In genomic region chr1:103109291-103109920, GRCh38 we compare ENCODE assay signal across 14 cellular contexts. TPM values are rescaled to one million over a fixed set of nuclear protein-coding genes. Genes with fewer than 3 reads are reported as not detected.
DNase-seq lines count a peak whose midpoint lies in the region; ATAC-seq and TF ChIP-seq lines count a peak whose summit lies in the region.
"Had no signal": no experiment of that assay in that cellular context is flagged by ENCODE, and none has a peak within 500 bp of the region (broad histone marks: within the 10 kb centered on the region; RNA-seq: fewer than 3 reads in every experiment).

No MANE protein-coding gene starts in this region.

- no peak overlapping the region for H3K9ac ChIP-seq in skeletal muscle satellite cell (ENCODE audit: low read depth, low read length)

- H3K36me3 ChIP-seq in skeletal muscle satellite cell (ENCODE audit: insufficient read depth, low read length) (no peaks in the 10 kb centered on the region), WERI-Rb-1 (no peaks in the 10 kb centered on the region)
- H3K36me3 ChIP-seq: esophagus muscularis mucosa, suprapubic skin had no signal

- H3K9me3 ChIP-seq in skeletal muscle satellite cell (replicated peaks; ENCODE audit: low read length) = no peaks in the 10 kb centered on the region
- H3K9me3 ChIP-seq in WERI-Rb-1 (ENCODE audit: severe bottlenecking) = no peaks in the 10 kb centered on the region
- H3K9me3 ChIP-seq: esophagus muscularis mucosa, suprapubic skin had no signal

- peaks cover 42% of the 10 kb centered on the region for H3K4me1 ChIP-seq in skeletal muscle satellite cell (ENCODE audit: control insufficient read depth, insufficient read depth, low read length)

- peak overlapping the region; percentile 93 for H3K4me2 ChIP-seq in skeletal muscle satellite cell (ENCODE audit: low read length)
- H3K4me2 ChIP-seq: PC-9 had no signal

- TF ChIP-seq CTCF in WERI-Rb-1 (IDR thresholded peaks at IDR 0.05; ENCODE audit: low read depth, low read length) (no peak), omental fat pad (IDR thresholded peaks at IDR 0.05) (no peak)

- no peak overlapping the region for H3K27ac ChIP-seq in WERI-Rb-1
- H3K27ac ChIP-seq: esophagus muscularis mucosa, PC-9, suprapubic skin had no signal

- DNase-seq in HK-2 (ENCODE audit: unreplicated experiment) = peak; percentile 10
- peak; percentile 48 for DNase-seq in astrocyte of the hippocampus (ENCODE audit: low read depth, low spot score)
- DNase-seq in kidney tubule cell (ENCODE audit: low spot score) = peak; percentile 87
- DNase-seq in WERI-Rb-1 = no peak
- no peak for DNase-seq in omental fat pad (ENCODE audit: low spot score)
- DNase-seq: activated CD8-positive, alpha-beta T cell treated with anti-CD3 and anti-CD28 coated beads for 36 hours; KG1; NCI-H2029 treated with DMSO at 0.1 percent for 48 hours; PC-9; T-helper 17 cell had no signal

- H3K27me3 ChIP-seq in skeletal muscle satellite cell (ENCODE audit: control insufficient read depth, insufficient read depth, low read length) (no peaks in the 10 kb centered on the region), WERI-Rb-1 (ENCODE audit: insufficient read depth, low read depth, severe bottlenecking) (no peaks in the 10 kb centered on the region)

- H3K4me3 ChIP-seq in skeletal muscle satellite cell (ENCODE audit: low read length) (no peak overlapping the region), WERI-Rb-1 (ENCODE audit: low read depth, low read length) (no peak overlapping the region)
- H3K4me3 ChIP-seq: PC-9 had no signal

- ATAC-seq in HG03565 (IDR thresholded peaks at IDR 0.05; ENCODE audit: unreplicated experiment) = no peak
- ATAC-seq in omental fat pad (ENCODE audit: low FRiP score) = no peak
- ATAC-seq: activated CD8-positive, alpha-beta T cell treated with anti-CD3 and anti-CD28 coated beads for 36 hours; T-helper 17 cell had no signal

RNA-seq across cellular contexts. Expression of gene COL11A1, which starts 1.1 kb away (rescaled TPM):
- total RNA-seq in skeletal muscle satellite cell (2012; rRNA removed) = 10.4 and 23.8 TPM in 2 replicates
- 1 to 10 TPM in 1 of 4 donors, under 1 TPM in 2, not detected in 1; 0.06 to 1.7 (median 0.65) TPM for total RNA-seq in omental fat pad
- total RNA-seq: activated CD8-positive, alpha-beta T cell treated with anti-CD3 and anti-CD28 coated beads for 36 hours; PC-9; T-helper 17 cell had no signal

Comparison
In these comparisons a context has a peak if more than half of its experiments do, and no peak if none do; other contexts are left out.
1. DNase-seq: peak in HK-2 (single experiment), astrocyte of the hippocampus (single experiment) and kidney tubule cell (single experiment); none in WERI-Rb-1 (single experiment) and omental fat pad (single experiment).